25 cellular contexts compared by ENCODE assay signal in the genomic region with DNA sequence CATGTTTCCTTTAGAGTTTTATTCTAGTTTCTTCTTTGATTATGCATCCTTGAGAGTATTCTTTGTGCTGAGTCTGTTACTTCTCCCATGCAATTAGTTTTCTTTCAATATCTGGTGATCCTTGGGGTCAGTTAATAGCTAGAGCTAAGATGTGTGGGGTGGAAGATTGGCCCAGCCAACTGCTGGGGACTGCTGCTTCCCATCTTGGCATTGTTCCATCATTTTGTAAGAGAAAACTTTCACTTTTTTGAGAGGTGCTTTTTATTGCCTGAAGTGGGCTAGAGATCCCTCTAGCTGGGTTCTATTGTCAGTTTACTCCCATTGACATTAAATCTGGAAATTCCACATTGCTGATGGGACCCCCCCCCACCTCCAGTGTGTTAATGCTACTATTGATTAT. TPM values are rescaled to one million over a fixed set of nuclear protein-coding genes. Genes with fewer than 3 reads are reported as not detected.
A peak's percentile ranks its signal among the peaks of the same experiment; 100 is the strongest.
DNase-seq lines count a peak whose midpoint lies in the region; ATAC-seq and TF ChIP-seq lines count a peak whose summit lies in the region.
"Had no signal": no experiment of that assay in that cellular context is flagged by ENCODE, and none has a peak within 500 bp of the region (broad histone marks: within the 10 kb centered on the region; RNA-seq: fewer than 3 reads in every experiment).

No MANE protein-coding gene starts in this region.

- H3K4me3 ChIP-seq in adipocyte (ENCODE audit: low read length) (no peak overlapping the region), mesenchymal stem cell (ENCODE audit: insufficient read depth in 1 of 2, low read depth in 1 of 2, low read length in 2 of 2) (no peak overlapping the region), smooth muscle cell (no peak overlapping the region)
- H3K4me3 ChIP-seq: thoracic aorta had no signal

- H3K4me1 ChIP-seq in adipocyte (ENCODE audit: control insufficient read depth, insufficient read depth, low read length) (peaks cover 42% of the 10 kb centered on the region), mesenchymal stem cell (ENCODE audit: control insufficient read depth, insufficient read depth, low read depth, low read length) (peaks cover 28% of the 10 kb centered on the region), smooth muscle cell (ENCODE audit: low read depth) (no peaks in the 10 kb centered on the region)

- in situ Hi-C loops in ACHN (cut with HindIII; ENCODE audit: low pct_ligation_motif_present, low pct_unique_long_range_greater_than_20kb, low sequenced_read_pairs), result no loop called here

- no peak for TF ChIP-seq CTCF in smooth muscle cell (IDR thresholded peaks at IDR 0.05; ENCODE audit: borderline replicate concordance, insufficient read depth, poor library complexity, severe bottlenecking)

- no peak overlapping the region for H4K8ac ChIP-seq in mesenchymal stem cell (ENCODE audit: low read length)

- H3K18ac ChIP-seq in mesenchymal stem cell (ENCODE audit: low read depth in 1 of 2, low read length in 2 of 2), result no peak overlapping the region

- H2AK5ac ChIP-seq in mesenchymal stem cell (ENCODE audit: low read length, severe bottlenecking), result peak overlapping the region; percentile 46

- H3K4me2 ChIP-seq in mesenchymal stem cell (ENCODE audit: low read length, poor library complexity, severe bottlenecking) (no peak overlapping the region), smooth muscle cell (no peak overlapping the region)

- H3K9me3 ChIP-seq in adipocyte (ENCODE audit: control insufficient read depth, low read length), result no peaks in the 10 kb centered on the region
- no peaks in the 10 kb centered on the region for H3K9me3 ChIP-seq in mesenchymal stem cell (ENCODE audit: control insufficient read depth, low read length)
- H3K9me3 ChIP-seq in smooth muscle cell (replicated peaks; ENCODE audit: low read depth), result no peaks in the 10 kb centered on the region
- H3K9me3 ChIP-seq: thoracic aorta had no signal

- H4K20me1 ChIP-seq in smooth muscle cell (ENCODE audit: low read depth), result no peaks in the 10 kb centered on the region

- H3K9ac ChIP-seq in adipocyte (ENCODE audit: low read length), result no peak overlapping the region
- no peak overlapping the region for H3K9ac ChIP-seq in mesenchymal stem cell (ENCODE audit: low read length)
- no peak overlapping the region for H3K9ac ChIP-seq in smooth muscle cell (ENCODE audit: low read depth)

- no peaks in the 10 kb centered on the region for H3K36me3 ChIP-seq in adipocyte (ENCODE audit: control insufficient read depth, insufficient read depth, low read length, severe bottlenecking)
- H3K36me3 ChIP-seq in mesenchymal stem cell (ENCODE audit: control insufficient read depth in 1 of 2, insufficient read depth in 2 of 2, low read depth in 1 of 2, low read length in 2 of 2), result no peaks in the 10 kb centered on the region
- no peaks in the 10 kb centered on the region for H3K36me3 ChIP-seq in smooth muscle cell (ENCODE audit: low read depth)
- H3K36me3 ChIP-seq: thoracic aorta had no signal

- H3K4ac ChIP-seq in mesenchymal stem cell (ENCODE audit: low read depth in 1 of 2, low read length in 2 of 2), result no peak overlapping the region

- H3K79me1 ChIP-seq in mesenchymal stem cell (replicated peaks; ENCODE audit: low read length, poor library complexity, severe bottlenecking), result no peaks in the 10 kb centered on the region

- H4K91ac ChIP-seq in mesenchymal stem cell (ENCODE audit: low read length), result no peak overlapping the region

- H2AFZ ChIP-seq in mesenchymal stem cell (ENCODE audit: low read depth, low read length) (no peak overlapping the region), smooth muscle cell (ENCODE audit: low read depth) (no peak overlapping the region)

- H2BK15ac ChIP-seq in mesenchymal stem cell (ENCODE audit: low read depth, poor library complexity, severe bottlenecking), result no peak overlapping the region

- H2BK5ac ChIP-seq in mesenchymal stem cell (ENCODE audit: low read depth, low read length, poor library complexity, severe bottlenecking), result no peak overlapping the region

- no peaks in the 10 kb centered on the region for H3K27me3 ChIP-seq in adipocyte (replicated peaks; ENCODE audit: control insufficient read depth, insufficient read depth, low read length)
- no peaks in the 10 kb centered on the region for H3K27me3 ChIP-seq in mesenchymal stem cell (ENCODE audit: control insufficient read depth in 1 of 2, insufficient read depth in 1 of 2, low read length in 2 of 2)
- no peaks in the 10 kb centered on the region for H3K27me3 ChIP-seq in smooth muscle cell (ENCODE audit: low read depth)

- no peak for ATAC-seq in HG02870 (IDR thresholded peaks at IDR 0.05; ENCODE audit: unreplicated experiment)
- ATAC-seq: CD8-positive, alpha-beta T cell; esophagus mucosa; natural killer cell treated with Interleukin-12 subunit alpha and Interleukin-12 subunit beta and Interleukin-15 and Interleukin-18, amount 100 ng/mL, for 72 hours; PC-3; sciatic nerve; stimulated activated effector memory CD8-positive, alpha-beta T cell treated with anti-CD3 and anti-CD28 coated beads, Interleukin-12 subunit alpha, Interleukin-12 subunit beta, amount 100 ng/mL, for 72 hours had no signal

- no peaks in the 10 kb centered on the region for H3F3A ChIP-seq in smooth muscle cell (ENCODE audit: low read depth)

- H3K79me2 ChIP-seq in smooth muscle cell (ENCODE audit: low read depth), result no peaks in the 10 kb centered on the region

- H3K27ac ChIP-seq in mesenchymal stem cell (ENCODE audit: low read length, poor library complexity, severe bottlenecking), result no peak overlapping the region
- H3K27ac ChIP-seq in smooth muscle cell (ENCODE audit: low read depth), result no peak overlapping the region
- H3K27ac ChIP-seq: thoracic aorta had no signal

- H2BK12ac ChIP-seq in mesenchymal stem cell (ENCODE audit: low read length in 2 of 2), result no peak overlapping the region

- H2BK120ac ChIP-seq in mesenchymal stem cell (ENCODE audit: low read depth, low read length), result no peak overlapping the region

- H3K14ac ChIP-seq in mesenchymal stem cell (ENCODE audit: low read length in 2 of 2), result no peak overlapping the region

- DNase-seq in ACHN, result peak; percentile 23
- peak; percentile 26 for DNase-seq in M059J (ENCODE audit: low read depth)
- peak; percentile 40 for DNase-seq in adipocyte (ENCODE audit: low read depth)
- peak; percentile 43 for DNase-seq in mesenchymal stem cell
- no peak for DNase-seq in smooth muscle cell (lab: John Stamatoyannopoulos, UW; ENCODE audit: unreplicated experiment)
- no peak for DNase-seq in GM19240 (ENCODE audit: insufficient read length, low spot score)
- no peak for DNase-seq in NCI-H1694 (lab: John Stamatoyannopoulos, UW)
- DNase-seq: activated B cell treated with CpG ODN at 0.5 μM for 24 hours; activated CD4-positive, alpha-beta T cell treated with anti-CD3 and anti-CD28 coated beads, Interleukin-2, amount 50 U/mL, for 48 hours; activated gamma-delta T cell treated with Interleukin-2 at 50 U/mL for 16 hours; activated T-cell treated with anti-CD3 and anti-CD28 coated beads for 4 hours; CD8-positive, alpha-beta T cell; NCI-H1436; NCI-H748 treated with DMSO at 0.1 percent for 48 hours; PC-3; posterior cingulate gyrus; T-helper 9 cell had no signal

- no peak overlapping the region for H3K23ac ChIP-seq in mesenchymal stem cell (ENCODE audit: low read length in 2 of 2)

RNA-seq across cellular contexts. Expression of gene BCL2L10, which starts 15.4 kb away (rescaled TPM):
- total RNA-seq in M059J (2014; rRNA removed; shearing (Covaris generic)), result not detected in 2 replicates
- polyA plus RNA-seq in mesenchymal stem cell (2013, experiment 1 of 2), result 0.06 TPM
- not detected for polyA plus RNA-seq in mesenchymal stem cell (2013, experiment 2 of 2)
- total RNA-seq in smooth muscle cell, result 0.31 TPM in 1 of 2 replicates, not detected in the other
- not detected in 2 replicates for polyA plus RNA-seq in smooth muscle cell
- total RNA-seq: glomerular endothelial cell; HT1080; natural killer cell treated with Interleukin-12 subunit alpha and Interleukin-12 subunit beta and Interleukin-15 and Interleukin-18, amount 100 ng/mL, for 72 hours; PC-3; sciatic nerve; thoracic aorta had no signal

Comparison
In these comparisons a context has a peak if more than half of its experiments do, and no peak if none do; other contexts are left out.
1. DNase-seq: peak in ACHN (single experiment), M059J (single experiment), adipocyte (single experiment) and mesenchymal stem cell (single experiment); none in smooth muscle cell (single experiment), GM19240 (single experiment) and NCI-H1694 (single experiment).